ENCODE assay signal across 10 cellular contexts in the genomic region with DNA sequence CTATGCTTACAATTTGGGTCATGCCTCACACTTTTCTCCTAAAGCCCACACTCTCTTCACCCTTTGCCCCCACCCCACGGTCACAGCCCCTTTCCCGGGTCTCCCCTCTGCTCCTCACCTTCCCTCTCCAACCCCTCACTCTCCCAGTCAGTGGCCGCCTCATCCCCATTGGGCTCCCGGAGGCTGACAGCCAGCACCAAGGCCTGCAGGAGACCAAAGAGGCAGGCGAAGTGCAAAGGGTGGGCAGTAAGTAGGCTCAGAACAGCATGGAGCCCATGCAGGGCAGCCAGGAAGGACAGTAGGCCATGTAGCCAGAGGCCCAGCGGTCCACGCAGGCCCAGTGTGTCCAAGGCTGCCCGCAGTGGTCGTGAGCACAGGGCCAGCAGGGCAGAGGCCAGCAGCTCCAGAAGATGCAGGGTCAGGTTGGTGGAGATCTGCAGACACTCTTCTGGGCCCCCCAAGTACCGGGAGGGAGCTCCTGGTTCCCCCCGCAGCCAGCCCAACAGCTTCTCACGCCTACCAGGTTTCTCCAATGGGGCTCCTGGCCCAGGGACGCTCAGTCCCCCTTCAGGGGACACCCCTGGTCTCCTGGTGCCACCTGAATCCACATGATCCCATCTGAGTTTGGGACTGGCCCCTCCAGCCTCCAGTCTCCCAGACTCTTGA. TPM values are rescaled to one million over a fixed set of nuclear protein-coding genes. Genes with fewer than 3 reads are reported as not detected.
DNase-seq lines count a peak whose midpoint lies in the region; ATAC-seq and TF ChIP-seq lines count a peak whose summit lies in the region.
"Had no signal": no experiment of that assay in that cellular context is flagged by ENCODE, and none has a peak within 500 bp of the region (broad histone marks: within the 10 kb centered on the region; RNA-seq: fewer than 3 reads in every experiment).

No MANE protein-coding gene starts in this region.

- H3K4me1 ChIP-seq in heart right ventricle = peaks cover 25 to 73% (median 56%) of the 10 kb centered on the region in 9 donors
- peaks cover 3% of the 10 kb centered on the region for H3K4me1 ChIP-seq in urinary bladder (ENCODE audit: insufficient read depth)

- no peaks in the 10 kb centered on the region for H3K27me3 Mint-ChIP-seq in mesothelial cell of epicardium (ENCODE audit: low read depth)

- intact Hi-C loops in heart right ventricle (cut with DNase I) (no loop called here), cardiac septum (cut with DNase I) (no loop called here)

- H3K9me3 ChIP-seq in heart right ventricle = no peaks in the 10 kb centered on the region

- DNase-seq in heart right ventricle (no peak), cardiac septum (ENCODE audit: low spot score) (no peak), brain microvascular endothelial cell (no peak), mesothelial cell of epicardium (ENCODE audit: low spot score in 2 of 2, unreplicated experiment in 2 of 2) (no peak), HCEC 1CT (no peak), C1 segment of cervical spinal cord (lab: John Stamatoyannopoulos, UW) (no peak)
- DNase-seq: activated CD4-positive, alpha-beta T cell treated with anti-CD3 and anti-CD28 coated beads, Interleukin-2, amount 50 U/mL, for 1 hour; nucleus accumbens had no signal

- peaks cover 0 to 62% (median 4%) of the 10 kb centered on the region in 9 donors for H3K36me3 ChIP-seq in heart right ventricle
- H3K36me3 ChIP-seq in brain microvascular endothelial cell (replicated peaks) = peaks cover 9% of the 10 kb centered on the region
- H3K36me3 ChIP-seq in urinary bladder (ENCODE audit: insufficient read depth) = no peaks in the 10 kb centered on the region

- in situ Hi-C loops in brain microvascular endothelial cell (cut with HindIII; ENCODE audit: low pct_ligation_motif_present, low sequenced_read_pairs) = no loop called here

- ATAC-seq in heart right ventricle (no peak), HG03469 (IDR thresholded peaks at IDR 0.05; ENCODE audit: unreplicated experiment) (no peak)

- H3K4me3 Mint-ChIP-seq in mesothelial cell of epicardium = peak overlapping the region; percentile 86

- H3K27ac ChIP-seq in heart right ventricle (peak overlapping the region in 8 of 10 donors; percentile 88 to 98 (median 94)), brain microvascular endothelial cell (no peak overlapping the region), urinary bladder (ENCODE audit: low read depth) (no peak overlapping the region)

- 84 to 87% methylated on average over 13 of the region's 13 CpGs for WGBS in heart right ventricle, 2 donors
- 83% methylated on average over 13 of the region's 13 CpGs for WGBS in urinary bladder

- H3K4me3 ChIP-seq in heart right ventricle (peak overlapping the region; percentile 69 to 94 (median 87)), brain microvascular endothelial cell (ENCODE audit: low read depth, low read length) (peak overlapping the region; percentile 87), urinary bladder (ENCODE audit: low read depth, low read length) (peak overlapping the region; percentile 21)

- H3K9me3 Mint-ChIP-seq in mesothelial cell of epicardium = no peaks in the 10 kb centered on the region

- H3K27ac Mint-ChIP-seq in mesothelial cell of epicardium = peak overlapping the region; percentile 91

- H3K27me3 ChIP-seq in heart right ventricle (no peaks in the 10 kb centered on the region), brain microvascular endothelial cell (replicated peaks) (no peaks in the 10 kb centered on the region)

- TF ChIP-seq CTCF in heart right ventricle (IDR thresholded peaks at IDR 0.05) = no peak
- TF ChIP-seq CTCF in brain microvascular endothelial cell (IDR thresholded peaks at IDR 0.05; ENCODE audit: low read depth, low read length, missing control alignments) = no peak
- no peak for TF ChIP-seq CTCF in mesothelial cell of epicardium (IDR thresholded peaks at IDR 0.05; ENCODE audit: unreplicated experiment)

- H3K4me1 Mint-ChIP-seq in mesothelial cell of epicardium = peaks cover 48% of the 10 kb centered on the region

- peaks cover 9% of the 10 kb centered on the region for H3K36me3 Mint-ChIP-seq in mesothelial cell of epicardium

RNA-seq across cellular contexts. Expression of a gene that starts 1.5 kb away (rescaled TPM):
- total RNA-seq in heart right ventricle = 10 to 100 TPM; 15.9 to 23.3 (median 18.0) TPM
- 10 to 100 TPM; 18.5 to 22.2 TPM for polyA plus RNA-seq in heart right ventricle
- 17.7 TPM for total RNA-seq in cardiac septum
- total RNA-seq in mesothelial cell of epicardium = 19.0 to 19.3 TPM (median 19.2 TPM) in 3 replicates
- total RNA-seq in urinary bladder = 17.6 TPM
- polyA plus RNA-seq in urinary bladder = 29.7 TPM

RNA-seq across cellular contexts. Expression of a gene that starts 3.4 kb away (rescaled TPM):
- total RNA-seq in heart right ventricle (1 to 10 TPM; 1.8 to 3.9 (median 2.5) TPM), cardiac septum (1.4 TPM), mesothelial cell of epicardium (2.4 to 3.4 TPM (median 3.1 TPM) in 3 replicates), urinary bladder (0.69 TPM)
- polyA plus RNA-seq in heart right ventricle (1 to 10 TPM; 3.2 to 7.4 TPM), urinary bladder (3.6 TPM)

RNA-seq across cellular contexts. Expression of a gene that starts 5.7 kb away (rescaled TPM):
- total RNA-seq in heart right ventricle (10 to 100 TPM; 14.5 to 23.8 (median 18.3) TPM), cardiac septum (13.6 TPM), mesothelial cell of epicardium (12.7 to 14.8 TPM (median 14.3 TPM) in 3 replicates), urinary bladder (10.0 TPM)
- polyA plus RNA-seq in heart right ventricle (10 to 100 TPM; 15.4 to 17.8 TPM), urinary bladder (20.9 TPM)

RNA-seq across cellular contexts. Expression of a gene that starts 6.7 kb away (rescaled TPM):
- total RNA-seq in heart right ventricle (100 to 1,000 TPM; 262 to 347 (median 300) TPM), cardiac septum (270 TPM), mesothelial cell of epicardium (327 to 338 TPM (median 338 TPM) in 3 replicates), urinary bladder (73.8 TPM)
- polyA plus RNA-seq in heart right ventricle (100 to 1,000 TPM; 311 to 522 TPM), urinary bladder (193 TPM)

RNA-seq across cellular contexts. Expression of a gene that starts 6.8 kb away (rescaled TPM):
- 100 to 1,000 TPM; 101 to 153 (median 115) TPM for total RNA-seq in heart right ventricle
- 100 to 1,000 TPM; 109 to 199 TPM for polyA plus RNA-seq in heart right ventricle
- 96.3 TPM for total RNA-seq in cardiac septum
- total RNA-seq in mesothelial cell of epicardium = 155 to 157 TPM (median 157 TPM) in 3 replicates
- total RNA-seq in urinary bladder = 44.3 TPM
- polyA plus RNA-seq in urinary bladder = 151 TPM

Comparison
In these comparisons a context has a peak if more than half of its experiments do, and no peak if none do; other contexts are left out.
1. H3K27ac ChIP-seq: peak in heart right ventricle (8 of 10); none in brain microvascular endothelial cell (single experiment) and urinary bladder (single experiment).
2. H3K4me3 ChIP-seq: peak in every context shown above with its lines; median percentile 87 in heart right ventricle; 87 in brain microvascular endothelial cell; 21 in urinary bladder.